Comparison of ENCODE assay signal across 19 cellular contexts in genomic region chr5:168341178-168341577, GRCh38. TPM values are rescaled to one million over a fixed set of nuclear protein-coding genes. Genes with fewer than 3 reads are reported as not detected.
DNase-seq lines count a peak whose midpoint lies in the region; ATAC-seq, FAIRE-seq and TF ChIP-seq lines count a peak whose summit lies in the region.
"Had no signal": no experiment of that assay in that cellular context is flagged by ENCODE, and none has a peak within 500 bp of the region (broad histone marks: within the 10 kb centered on the region; RNA-seq: fewer than 3 reads in every experiment).

No MANE protein-coding gene starts in this region.

- BruUV-seq in Caco-2 (replicated peaks; lab: Mats Ljungman, UMichigan) (no TSS peak), HCT116 (replicated peaks; lab: Mats Ljungman, UMichigan) (no TSS peak)

- peak overlapping the region; percentile 14 for H3K27ac Mint-ChIP-seq in Caco-2 (ENCODE audit: unreplicated experiment)
- H3K27ac Mint-ChIP-seq: CD4-positive, alpha-beta memory T cell; H9 had no signal

- H3K36me3 Mint-ChIP-seq in Caco-2 (ENCODE audit: insufficient read depth, unreplicated experiment) = peaks cover 58% of the 10 kb centered on the region
- H3K36me3 Mint-ChIP-seq: CD4-positive, alpha-beta memory T cell had no signal

- TF ChIP-seq POLR2A in HCT116 (IDR thresholded peaks at IDR 0.05; ENCODE audit: borderline replicate concordance, extremely low read depth, insufficient read depth, insufficient read length) = no peak

- peaks cover 1% of the 10 kb centered on the region; the same call in 1 of the 2 replicates for H3K36me3 ChIP-seq in Caco-2 (ENCODE audit: control insufficient read depth, insufficient read depth, low read length)
- H3K36me3 ChIP-seq in HCT116 (ENCODE audit: control insufficient read depth in 1 of 2, insufficient read depth in 2 of 2, low read length in 2 of 2) = no peaks in the 10 kb centered on the region
- H3K36me3 ChIP-seq: BLaER1 had no signal

- no peak overlapping the region for H3K4me3 ChIP-seq in Caco-2 (ENCODE audit: low read depth, low read length)
- H3K4me3 ChIP-seq in HCT116 (replicated peaks in 1 of 2; ENCODE audit: low read depth in 1 of 2, low read length in 2 of 2) = no peak overlapping the region
- H3K4me3 ChIP-seq: BLaER1 had no signal

- H3K4me1 ChIP-seq in Caco-2 (peaks cover 50% of the 10 kb centered on the region), HCT116 (ENCODE audit: control insufficient read depth in 1 of 2, insufficient read depth in 2 of 2, low read length in 2 of 2) (peaks cover 24 to 55% of the 10 kb centered on the region in 2 experiments)
- H3K4me1 ChIP-seq: BLaER1 had no signal

- H3K9me3 Mint-ChIP-seq in Caco-2 (ENCODE audit: unreplicated experiment) = no peaks in the 10 kb centered on the region
- H3K9me3 Mint-ChIP-seq: H9 had no signal

- H3K79me2 ChIP-seq in HCT116 (ENCODE audit: insufficient read depth, low read length) = peaks cover 89% of the 10 kb centered on the region

- H4K20me1 ChIP-seq in HCT116 (ENCODE audit: insufficient read depth) = peaks cover 7% of the 10 kb centered on the region; the same call in 1 of the 2 replicates
- H4K20me1 ChIP-seq: BLaER1 had no signal

- TF ChIP-seq CTCF in Caco-2 (IDR thresholded peaks at IDR 0.05; ENCODE audit: insufficient read depth in 1 of 2, low read depth in 1 of 2, low read length in 1 of 2, severe bottlenecking in 1 of 2, unreplicated experiment in 1 of 2) (no peak), HCT116 (IDR thresholded peaks at IDR 0.05 in 2 of 3, conservative IDR thresholded peaks at IDR 0.05 in 1 of 3; ENCODE audit: borderline replicate concordance in 1 of 3, insufficient read depth in 1 of 3, low read depth in 2 of 3, low read length in 2 of 3) (no peak)

- no peak overlapping the region for H3K4me3 Mint-ChIP-seq in Caco-2 (ENCODE audit: unreplicated experiment)
- H3K4me3 Mint-ChIP-seq: CD4-positive, alpha-beta memory T cell; H9 had no signal

- no peak overlapping the region for H3K9ac ChIP-seq in HCT116 (ENCODE audit: low read length)
- H3K9ac ChIP-seq: BLaER1, KMS-11 had no signal

- intact Hi-C loops in Caco-2 (cut with micrococcal nuclease; ENCODE audit: unreplicated experiment) = no loop called here
- intact Hi-C loops in HCT116 (cut with micrococcal nuclease) = no loop called here

- no peak for TF ChIP-seq RAD21 in HCT116 (IDR thresholded peaks at IDR 0.05; ENCODE audit: low read depth)

- no peaks in the 10 kb centered on the region for H3K27me3 Mint-ChIP-seq in Caco-2 (ENCODE audit: insufficient read depth, unreplicated experiment)

- FAIRE-seq in GM19239 (lab: Jason Lieb, UNC) = no peak
- FAIRE-seq: A204.1 had no signal

- CTCF ChIA-PET in Caco-2 (lab: Charles Lee) = interaction anchor here (0.9 kb wide), 1 partner anchor 49 kb away, joined by 3 read pairs; no protein-coding TSS in a partner anchor
- CTCF ChIA-PET in HCT116 (lab: Charles Lee) = no interaction called here

- POLR2A ChIA-PET in Caco-2 (lab: Charles Lee) (no interaction called here), HCT116 (lab: Charles Lee) (no interaction called here)

- H3K9me3 ChIP-seq in Caco-2 = no peaks in the 10 kb centered on the region
- no peaks in the 10 kb centered on the region for H3K9me3 ChIP-seq in HCT116 (ENCODE audit: control insufficient read depth in 1 of 2, insufficient read depth in 1 of 2, low read depth in 1 of 2, low read length in 2 of 2)
- H3K9me3 ChIP-seq: BLaER1 had no signal

- ATAC-seq in HCT116 (peak; percentile 59; the same call in 1 of the 2 replicates), esophagus mucosa (peak; percentile 76), GM21529 (IDR thresholded peaks at IDR 0.05; ENCODE audit: unreplicated experiment) (no peak), HG03354 (IDR thresholded peaks at IDR 0.05; ENCODE audit: poor library complexity, severe bottlenecking, unreplicated experiment) (no peak), GM18519 (IDR thresholded peaks at IDR 0.05; ENCODE audit: low FRiP score, unreplicated experiment) (no peak)
- ATAC-seq: Right ventricle myocardium inferior had no signal

- H3K27ac ChIP-seq in HCT116 (ENCODE audit: low read depth, low read length) = no peak overlapping the region
- H3K27ac ChIP-seq: BLaER1, KMS-11 had no signal

- H2AFZ ChIP-seq in HCT116 (ENCODE audit: low read depth, low read length, poor library complexity, severe bottlenecking) = no peak overlapping the region

- peak overlapping the region; percentile 60 for H3K4me2 ChIP-seq in HCT116 (ENCODE audit: low read length)
- H3K4me2 ChIP-seq: BLaER1, KMS-11 had no signal

- no peaks in the 10 kb centered on the region for H3K9me2 ChIP-seq in HCT116 (ENCODE audit: insufficient read depth)

- H3K27me3 ChIP-seq in Caco-2 (replicated peaks; ENCODE audit: control insufficient read depth, insufficient read depth, low read length) (no peaks in the 10 kb centered on the region), HCT116 (ENCODE audit: insufficient read depth, low read length) (no peaks in the 10 kb centered on the region)
- H3K27me3 ChIP-seq: BLaER1 had no signal

- RAD21 ChIA-PET in HCT116 (lab: Charles Lee; ENCODE audit: low non-redundant PET in 1 of 2, low total read pairs in 2 of 2, uncharacterized antibody in 2 of 2, unreplicated experiment in 2 of 2) = no interaction called here

- no peak for DNase-seq in Caco-2
- no peak for DNase-seq in HCT116 (ENCODE audit: low read depth, low spot score)
- DNase-seq in RPMI7951 (ENCODE audit: low read depth) = peak; percentile 15
- DNase-seq in GM19239 (ENCODE audit: insufficient read length, low spot score) = no peak
- DNase-seq: CD4-positive, alpha-beta memory T cell; DMS53; H9; NCI-H1436; NCI-H1930; NCI-H226; NCI-H524 treated with DMSO at 0.1 percent for 48 hours had no signal

- peaks cover 69% of the 10 kb centered on the region for H3K4me1 Mint-ChIP-seq in Caco-2 (ENCODE audit: low read depth, unreplicated experiment)

TF ChIP-seq in HCT116, 20 proteins besides CTCF, POLR2A, EP300 and RAD21:
- TF ChIP-seq MAX (IDR thresholded peaks at IDR 0.05) (no peak), ELF1 (IDR thresholded peaks at IDR 0.05; ENCODE audit: borderline replicate concordance, low read depth) (no peak), ZBTB33 (IDR thresholded peaks at IDR 0.05; ENCODE audit: extremely low read depth, insufficient replicate concordance, low read length) (no peak), SP1 (IDR thresholded peaks at IDR 0.05; ENCODE audit: low read depth) (no peak), FOSL1 (IDR thresholded peaks at IDR 0.05; ENCODE audit: low read depth) (no peak), ZNF274 (IDR thresholded peaks at IDR 0.05; ENCODE audit: low read depth, low read length) (no peak), SRF (IDR thresholded peaks at IDR 0.05; ENCODE audit: low read depth) (no peak), YY1 (IDR thresholded peaks at IDR 0.05; ENCODE audit: extremely low read depth, insufficient replicate concordance, low read depth, low read length) (no peak), ZFX (IDR thresholded peaks at IDR 0.05) (no peak), EZH2phosphoT487 (IDR thresholded peaks at IDR 0.05; ENCODE audit: borderline replicate concordance) (no peak), JUND (IDR thresholded peaks at IDR 0.05) (no peak), ATF3 (IDR thresholded peaks at IDR 0.05) (no peak), EZH2 (IDR thresholded peaks at IDR 0.05) (no peak), CBX3 (IDR thresholded peaks at IDR 0.05; ENCODE audit: low read depth) (no peak), SIN3A (IDR thresholded peaks at IDR 0.05; ENCODE audit: low read depth) (no peak), TCF7L2 (IDR thresholded peaks at IDR 0.05; ENCODE audit: borderline replicate concordance, extremely low read depth, insufficient read depth, insufficient read length) (no peak), POLR2AphosphoS5 (IDR thresholded peaks at IDR 0.05; ENCODE audit: low read depth, low read length) (no peak), EGR1 (IDR thresholded peaks at IDR 0.05; ENCODE audit: low read depth) (no peak), CEBPB (IDR thresholded peaks at IDR 0.05; ENCODE audit: low read depth) (no peak)
TF ChIP-seq in HCT116: peak in this region for 0.

RNA-seq across cellular contexts. Expression of gene WWC1, which starts 49.7 kb away (rescaled TPM):
- 108 and 109 TPM in 2 replicates for total RNA-seq in Caco-2 (2022)
- total RNA-seq in HCT116 (2021; ENCODE audit: unreplicated experiment) = 52.6 TPM
- polyA plus RNA-seq in HCT116 (2012) = 38.6 and 39.3 TPM in 2 replicates
- total RNA-seq in RPMI7951 (2014; rRNA removed; shearing (Covaris generic)) = 0.10 and 0.24 TPM in 2 replicates
- 18.5 TPM for total RNA-seq in esophagus mucosa

Comparison
In these comparisons a context has a peak if more than half of its experiments do, and no peak if none do; other contexts are left out.
1. ATAC-seq: peak in HCT116 (single experiment) and esophagus mucosa (single experiment); none in GM21529 (single experiment), HG03354 (single experiment) and GM18519 (single experiment).
2. RNA of gene WWC1, which starts 49.7 kb away (total RNA-seq): 108 to 109 TPM in Caco-2, 52.6 TPM in HCT116 (single experiment) and 18.5 TPM in esophagus mucosa (single experiment); 0.10 to 0.24 TPM in RPMI7951; every median in the first group is over 10 times any median in the second.